ENCODE assay signal across 7 cellular contexts in the genomic region with DNA sequence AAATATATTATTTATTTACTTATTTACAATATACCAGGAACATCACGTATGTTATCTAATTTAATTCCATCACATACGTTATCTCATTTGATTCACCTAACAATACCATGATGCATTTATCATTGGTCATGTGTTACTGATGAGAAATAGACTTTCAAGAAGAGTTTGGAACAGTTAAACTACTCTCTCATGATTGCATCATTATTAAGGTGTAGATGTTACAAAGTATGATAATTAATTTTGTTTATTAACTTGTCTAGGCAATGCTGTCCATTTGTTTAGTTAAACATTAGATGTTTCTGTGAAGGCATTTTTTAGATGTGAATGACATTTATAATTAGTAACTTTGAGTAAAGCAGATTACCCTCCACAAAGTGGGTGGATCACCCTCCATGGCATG. TPM values are rescaled to one million over a fixed set of nuclear protein-coding genes. Genes with fewer than 3 reads are reported as not detected.
"Had no signal": no experiment of that assay in that cellular context is flagged by ENCODE, and none has a peak within 500 bp of the region (broad histone marks: within the 10 kb centered on the region; RNA-seq: fewer than 3 reads in every experiment).

No MANE protein-coding gene starts in this region.

- FAIRE-seq: H1, H54 had no signal

- H3K4me2 ChIP-seq: GM23338 had no signal

- DNase-seq: H9, HCEC 1CT, KG1 had no signal

- H2AFZ ChIP-seq: GM23338 had no signal

- H3K4me3 ChIP-seq: GM23338 had no signal

- ATAC-seq: GM23338 had no signal

RNA-seq across cellular contexts. Expression of a gene that starts 32.0 kb away (rescaled TPM):
- total RNA-seq: H1 had no signal
- polyA plus RNA-seq: IgD-negative memory B cell had no signal
